Comparison of ENCODE assay signal across 8 cellular contexts in the genomic region with DNA sequence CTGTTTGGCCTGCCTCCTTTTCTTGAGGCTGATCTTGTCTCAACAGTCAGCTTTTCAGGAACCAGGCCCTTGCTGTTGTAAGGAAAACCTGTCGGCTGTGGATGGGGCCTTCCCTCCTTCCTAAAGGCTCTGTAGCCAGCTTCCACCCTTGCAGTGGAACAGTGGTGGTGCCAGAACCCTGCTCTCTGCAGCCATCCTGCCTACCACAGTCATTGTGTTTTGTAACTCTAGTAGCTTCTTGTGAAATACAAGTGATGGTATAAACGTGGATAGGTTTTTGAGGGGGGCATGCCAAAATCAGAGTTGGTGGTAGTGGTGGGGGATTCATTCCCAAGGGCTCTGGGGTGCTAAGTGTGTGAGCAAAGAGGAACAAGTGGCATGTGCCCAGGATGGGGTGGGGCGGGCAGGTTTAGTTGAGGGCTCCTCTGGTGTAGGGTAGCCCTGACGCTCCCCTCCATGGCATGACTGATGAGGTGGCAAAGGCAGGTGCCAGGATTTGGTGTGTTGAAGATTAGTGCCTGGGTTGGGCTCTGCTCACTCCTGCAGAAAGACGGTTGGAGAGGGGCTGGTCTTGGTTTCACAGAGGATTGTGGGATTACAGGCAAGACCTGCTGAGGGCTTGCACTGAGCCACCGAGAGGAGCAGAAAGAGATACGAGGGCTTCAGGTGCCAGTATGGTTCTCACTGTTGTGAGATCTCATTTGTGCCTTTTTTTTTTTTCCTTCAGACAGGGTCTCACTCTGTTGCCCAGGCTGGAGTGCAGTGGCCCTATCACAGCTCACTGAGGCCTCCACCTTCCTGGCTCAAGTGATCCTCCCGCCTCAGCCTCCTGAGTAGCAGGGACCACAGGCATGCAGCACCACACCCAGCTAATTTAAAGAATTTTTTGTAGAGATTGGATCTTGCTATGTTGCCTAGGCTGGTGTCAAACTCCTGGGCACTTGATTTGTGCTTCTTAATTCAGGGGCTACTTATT. TPM values are rescaled to one million over a fixed set of nuclear protein-coding genes. Genes with fewer than 3 reads are reported as not detected.
A peak's percentile ranks its signal among the peaks of the same experiment; 100 is the strongest.
DNase-seq lines count a peak whose midpoint lies in the region; ATAC-seq and TF ChIP-seq lines count a peak whose summit lies in the region.

No MANE protein-coding gene starts in this region.

- no peaks in the 10 kb centered on the region for H3K9me3 ChIP-seq in right atrium auricular region

- H3K4me1 ChIP-seq in right atrium auricular region, result peaks cover 0 to 100% of the 10 kb centered on the region in 2 donors

- no peaks in the 10 kb centered on the region for H3K36me3 ChIP-seq in right atrium auricular region

- H3K27me3 Mint-ChIP-seq in activated CD8-positive, alpha-beta T cell treated with anti-CD3 and anti-CD28 coated beads, Interleukin-2, amount 10 ng/mL, durations not matched to agents 7 days and 5 days (ENCODE audit: low read depth), result no peaks in the 10 kb centered on the region

- H3K4me3 ChIP-seq in right atrium auricular region, result no peak overlapping the region

- peaks cover 98% of the 10 kb centered on the region for H3K4me1 Mint-ChIP-seq in activated CD8-positive, alpha-beta T cell treated with anti-CD3 and anti-CD28 coated beads, Interleukin-2, amount 10 ng/mL, durations not matched to agents 7 days and 5 days (ENCODE audit: low read depth)
- peaks cover 95% of the 10 kb centered on the region for H3K4me1 Mint-ChIP-seq in stimulated activated effector memory CD8-positive, alpha-beta T cell treated with anti-CD3 and anti-CD28 coated beads, Interleukin-12 subunit alpha, Interleukin-12 subunit beta, amount 100 ng/mL, for 72 hours

- CTCF ChIA-PET in activated CD8-positive, alpha-beta T cell treated with anti-CD3 and anti-CD28 coated beads, Interleukin-2, amount 10 ng/mL, durations not matched to agents 7 days and 5 days (lab: Charles Lee), result interaction anchor here (1.0 to 35.6 kb wide), 6 partner anchors 9 to 45 kb away, joined by 3 to 1113 read pairs (median 72); no protein-coding TSS in a partner anchor

- POLR2A ChIA-PET in activated CD8-positive, alpha-beta T cell treated with anti-CD3 and anti-CD28 coated beads, Interleukin-2, amount 10 ng/mL, durations not matched to agents 7 days and 5 days (lab: Charles Lee), result interaction anchor here (0.6 to 8.2 kb wide), 4 partner anchors 8 to 1001 kb away, joined by 3 to 86 read pairs (median 6); no protein-coding TSS in a partner anchor

- no peaks in the 10 kb centered on the region for H3K9me3 Mint-ChIP-seq in activated CD8-positive, alpha-beta T cell treated with anti-CD3 and anti-CD28 coated beads, Interleukin-2, amount 10 ng/mL, durations not matched to agents 7 days and 5 days (ENCODE audit: insufficient read depth)
- no peaks in the 10 kb centered on the region for H3K9me3 Mint-ChIP-seq in stimulated activated effector memory CD8-positive, alpha-beta T cell treated with anti-CD3 and anti-CD28 coated beads, Interleukin-12 subunit alpha, Interleukin-12 subunit beta, amount 100 ng/mL, for 72 hours

- H3K4me3 Mint-ChIP-seq in activated CD8-positive, alpha-beta T cell treated with anti-CD3 and anti-CD28 coated beads, Interleukin-2, amount 10 ng/mL, durations not matched to agents 7 days and 5 days, result peak overlapping the region; percentile 99
- no peak overlapping the region for H3K4me3 Mint-ChIP-seq in stimulated activated effector memory CD8-positive, alpha-beta T cell treated with anti-CD3 and anti-CD28 coated beads, Interleukin-12 subunit alpha, Interleukin-12 subunit beta, amount 100 ng/mL, for 72 hours

- peak; percentile 39 for DNase-seq in NCI-H510A treated with DMSO at 0.1 percent for 48 hours (lab: John Stamatoyannopoulos, UW)
- DNase-seq in NCI-H510A (lab: John Stamatoyannopoulos, UW), result no peak
- DNase-seq in activated CD8-positive, alpha-beta T cell treated with anti-CD3 and anti-CD28 coated beads, Interleukin-2, amount 10 ng/mL, durations not matched to agents 7 days and 5 days, result no peak
- DNase-seq in right atrium auricular region (ENCODE audit: low spot score), result no peak
- DNase-seq in stimulated activated effector memory CD8-positive, alpha-beta T cell treated with anti-CD3 and anti-CD28 coated beads, Interleukin-12 subunit alpha, Interleukin-12 subunit beta, amount 100 ng/mL, for 72 hours (ENCODE audit: low spot score in 2 of 2), result no peak
- DNase-seq in AG08396 (ENCODE audit: low spot score), result no peak

- no peaks in the 10 kb centered on the region for H3K27me3 ChIP-seq in right atrium auricular region

- no peak for TF ChIP-seq CTCF in right atrium auricular region (IDR thresholded peaks at IDR 0.05)

- H3K27ac Mint-ChIP-seq in activated CD8-positive, alpha-beta T cell treated with anti-CD3 and anti-CD28 coated beads, Interleukin-2, amount 10 ng/mL, durations not matched to agents 7 days and 5 days, result peak overlapping the region; percentile 90
- peak overlapping the region; percentile 97 for H3K27ac Mint-ChIP-seq in stimulated activated effector memory CD8-positive, alpha-beta T cell treated with anti-CD3 and anti-CD28 coated beads, Interleukin-12 subunit alpha, Interleukin-12 subunit beta, amount 100 ng/mL, for 72 hours

- no peak for ATAC-seq in activated CD8-positive, alpha-beta T cell treated with anti-CD3 and anti-CD28 coated beads, Interleukin-2, amount 10 ng/mL, durations not matched to agents 7 days and 5 days
- ATAC-seq in stimulated activated effector memory CD8-positive, alpha-beta T cell treated with anti-CD3 and anti-CD28 coated beads, Interleukin-12 subunit alpha, Interleukin-12 subunit beta, amount 100 ng/mL, for 72 hours, result no peak
- ATAC-seq in GM18511 (IDR thresholded peaks at IDR 0.05; ENCODE audit: unreplicated experiment), result no peak
- no peak for ATAC-seq in GM21360 (IDR thresholded peaks at IDR 0.05; ENCODE audit: unreplicated experiment)

- H3K27ac ChIP-seq in right atrium auricular region, result peak overlapping the region; percentile 73 to 77

- peaks cover 66% of the 10 kb centered on the region for H3K36me3 Mint-ChIP-seq in activated CD8-positive, alpha-beta T cell treated with anti-CD3 and anti-CD28 coated beads, Interleukin-2, amount 10 ng/mL, durations not matched to agents 7 days and 5 days (ENCODE audit: low read depth)
- H3K36me3 Mint-ChIP-seq in stimulated activated effector memory CD8-positive, alpha-beta T cell treated with anti-CD3 and anti-CD28 coated beads, Interleukin-12 subunit alpha, Interleukin-12 subunit beta, amount 100 ng/mL, for 72 hours, result peaks cover 10% of the 10 kb centered on the region

RNA-seq across cellular contexts. Expression of a gene that starts 7.4 kb away (rescaled TPM):
- total RNA-seq in activated CD8-positive, alpha-beta T cell treated with anti-CD3 and anti-CD28 coated beads, Interleukin-2, amount 10 ng/mL, durations not matched to agents 7 days and 5 days, result 100 to 1,000 TPM; 109 to 117 TPM
- 10 to 100 TPM; 24.2 to 34.7 TPM for total RNA-seq in right atrium auricular region

RNA-seq across cellular contexts. Expression of a gene that starts 53.1 kb away (rescaled TPM):
- total RNA-seq in activated CD8-positive, alpha-beta T cell treated with anti-CD3 and anti-CD28 coated beads, Interleukin-2, amount 10 ng/mL, durations not matched to agents 7 days and 5 days, result 10 to 100 TPM; 14.9 to 15.3 TPM
- total RNA-seq in right atrium auricular region, result 10 to 100 TPM; 42.8 to 81.2 TPM
